Comparison of ENCODE assay signal across 16 cellular contexts in the genomic region with DNA sequence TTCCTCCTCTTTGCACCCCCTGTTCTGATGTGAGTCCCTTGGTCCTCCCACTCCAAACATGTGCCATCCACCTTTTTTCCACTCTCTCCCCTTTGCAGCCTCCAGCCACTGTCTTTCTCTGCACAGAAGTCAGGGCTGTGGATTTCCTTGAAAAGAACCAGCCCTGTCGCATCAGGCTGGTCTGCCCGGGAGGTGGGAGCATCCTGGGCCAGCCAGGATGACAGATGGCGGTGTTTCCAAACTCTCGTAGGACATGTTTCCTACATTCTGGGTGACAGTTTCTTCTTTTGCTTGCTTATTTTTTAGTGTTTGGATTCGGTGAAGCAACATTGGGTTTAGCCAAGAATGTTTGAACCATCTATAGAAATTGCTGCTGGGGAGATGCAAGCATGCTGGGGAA.
"Had no signal": no experiment of that assay in that cellular context is flagged by ENCODE, and none has a peak within 500 bp of the region (broad histone marks: within the 10 kb centered on the region; RNA-seq: fewer than 3 reads in every experiment).

No MANE protein-coding gene starts in this region.

- H3K27ac ChIP-seq: heart left ventricle, left ventricle myocardium inferior, ovary had no signal

- H3K9me3 Mint-ChIP-seq: activated CD4-positive, alpha-beta memory T cell treated with anti-CD3 and anti-CD28 coated beads for 36 hours; central memory CD8-positive, alpha-beta T cell; T-helper 1 cell treated with Interleukin-12 subunit alpha and Interleukin-12 subunit beta and Interleukin-4 antibody, amounts not matched to agents 30 μg/mL and 1 μg/mL, for 36 hours had no signal

- H3K4me3 ChIP-seq: gastrocnemius medialis, heart left ventricle, left ventricle myocardium inferior, ovary, smooth muscle cell had no signal

- DNase-seq: activated CD4-positive, alpha-beta memory T cell treated with anti-CD3 and anti-CD28 coated beads for 36 hours; activated effector memory CD4-positive, alpha-beta T cell treated with Interleukin-2 at 50 U/mL for 16 hours; activated naive CD4-positive, alpha-beta T cell treated with anti-CD3 and anti-CD28 coated beads, Interleukin-2, amount 50 U/mL, for 16 hours; activated T-cell treated with anti-CD3 and anti-CD28 coated beads, Interleukin-2, amount 50 U/mL, for 48 hours; aorta; effector CD4-positive, alpha-beta T cell; gastrocnemius medialis; heart left ventricle; left ventricle myocardium inferior; mammary epithelial cell; midbrain; ovary; stimulated activated CD4-positive, alpha-beta T cell treated with anti-CD3 and anti-CD28 coated beads, Interleukin-4, amount 100 ng/mL, for 1 hour had no signal

- H3K4me3 Mint-ChIP-seq: activated CD4-positive, alpha-beta memory T cell treated with anti-CD3 and anti-CD28 coated beads for 36 hours; central memory CD8-positive, alpha-beta T cell; T-helper 1 cell treated with Interleukin-12 subunit alpha and Interleukin-12 subunit beta and Interleukin-4 antibody, amounts not matched to agents 30 μg/mL and 1 μg/mL, for 36 hours had no signal

- H3K27me3 Mint-ChIP-seq: activated CD4-positive, alpha-beta memory T cell treated with anti-CD3 and anti-CD28 coated beads for 36 hours; central memory CD8-positive, alpha-beta T cell had no signal

- H3K4me1 ChIP-seq: heart left ventricle, left ventricle myocardium inferior had no signal

- H3K27ac Mint-ChIP-seq: activated CD4-positive, alpha-beta memory T cell treated with anti-CD3 and anti-CD28 coated beads for 36 hours; T-helper 1 cell treated with Interleukin-12 subunit alpha and Interleukin-12 subunit beta and Interleukin-4 antibody, amounts not matched to agents 30 μg/mL and 1 μg/mL, for 36 hours had no signal

- H3K4me2 ChIP-seq: smooth muscle cell had no signal

- H3K27me3 ChIP-seq: gastrocnemius medialis, heart left ventricle, ovary had no signal

- H3K36me3 ChIP-seq: gastrocnemius medialis, left ventricle myocardium inferior, ovary had no signal

- H3K9me3 ChIP-seq: gastrocnemius medialis, heart left ventricle, left ventricle myocardium inferior, ovary had no signal
